Comparison of ENCODE assay signal across 10 cellular contexts in genomic region chr9:98861881-98862501, GRCh38. TPM values are rescaled to one million over a fixed set of nuclear protein-coding genes. Genes with fewer than 3 reads are reported as not detected.
A peak's percentile ranks its signal among the peaks of the same experiment; 100 is the strongest.
DNase-seq lines count a peak whose midpoint lies in the region; ATAC-seq and TF ChIP-seq lines count a peak whose summit lies in the region.
"Had no signal": no experiment of that assay in that cellular context is flagged by ENCODE, and none has a peak within 500 bp of the region (broad histone marks: within the 10 kb centered on the region; RNA-seq: fewer than 3 reads in every experiment).

No MANE protein-coding gene starts in this region.

- DNase-seq in Caki2 (ENCODE audit: low read depth), result peak; percentile 40
- peak; percentile 79 to 93 for DNase-seq in NOMO-1 (lab: John Stamatoyannopoulos, UW; ENCODE audit: unreplicated experiment in 2 of 2)
- peak; percentile 100 for DNase-seq in fibroblast of mammary gland (ENCODE audit: low read depth)
- no peak for DNase-seq in sciatic nerve (ENCODE audit: low spot score)
- no peak for DNase-seq in H4 (ENCODE audit: low spot score)
- DNase-seq in T-helper 2 cell, result no peak
- no peak for DNase-seq in activated CD8-positive, alpha-beta memory T cell treated with anti-CD3 and anti-CD28 coated beads, Interleukin-2, amount 50 U/mL, for 4 hours
- DNase-seq: activated B cell treated with CpG ODN at 0.5 μM for 24 hours, DND-41 had no signal

- TF ChIP-seq CTCF in fibroblast of mammary gland (conservative IDR thresholded peaks at IDR 0.05; ENCODE audit: control insufficient read depth, insufficient read depth, low read depth, low read length), result no peak

- in situ Hi-C loops in Caki2 (cut with HindIII; ENCODE audit: low pct_unique_long_range_greater_than_20kb, low sequenced_read_pairs), result no loop called here

- no peak overlapping the region for H3K4me3 ChIP-seq in fibroblast of mammary gland (ENCODE audit: control insufficient read depth, low read depth, low read length)

- ATAC-seq in sciatic nerve (peak; percentile 83), HG03108 (IDR thresholded peaks at IDR 0.05; ENCODE audit: unreplicated experiment) (no peak)

- intact Hi-C loops in sciatic nerve (cut with DNase I), result loop anchor here (5.0 kb wide), 1 partner anchor 135 kb away; no protein-coding TSS in a partner anchor

RNA-seq across cellular contexts. Expression of gene GALNT12, which starts 54.5 kb away (rescaled TPM):
- 75.9 and 110 TPM in 2 replicates for total RNA-seq in Caki2 (2014; rRNA removed; shearing (Covaris generic); ENCODE audit: low replicate concordance)
- 10.7 TPM for total RNA-seq in sciatic nerve
- total RNA-seq in H4 (2014; rRNA removed; shearing (Covaris generic)), result 3.1 and 3.6 TPM in 2 replicates

Comparison
In these comparisons a context has a peak if more than half of its experiments do, and no peak if none do; other contexts are left out.
1. DNase-seq: peak in Caki2 (single experiment), NOMO-1 (2 of 2) and fibroblast of mammary gland (single experiment); none in sciatic nerve (single experiment), H4 (single experiment), T-helper 2 cell (0 of 5) and activated CD8-positive, alpha-beta memory T cell treated with anti-CD3 and anti-CD28 coated beads, Interleukin-2, amount 50 U/mL, for 4 hours (single experiment).